Comparison of ENCODE assay signal across 18 cellular contexts in genomic region chr11:69533296-69534165, GRCh38. TPM values are rescaled to one million over a fixed set of nuclear protein-coding genes. Genes with fewer than 3 reads are reported as not detected.
DNase-seq lines count a peak whose midpoint lies in the region; ATAC-seq and TF ChIP-seq lines count a peak whose summit lies in the region.
"Had no signal": no experiment of that assay in that cellular context is flagged by ENCODE, and none has a peak within 500 bp of the region (broad histone marks: within the 10 kb centered on the region; RNA-seq: fewer than 3 reads in every experiment).

No MANE protein-coding gene starts in this region.

- H3K4me1 ChIP-seq in GM23338 (ENCODE audit: insufficient read depth) (no peaks in the 10 kb centered on the region), neuronal stem cell (ENCODE audit: control insufficient read depth in 2 of 2, insufficient read depth in 1 of 2, low read depth in 1 of 2, low read length in 2 of 2) (no peaks in the 10 kb centered on the region), upper lobe of right lung (no peaks in the 10 kb centered on the region), OCI-LY7 (ENCODE audit: insufficient read depth, low read length, poor library complexity, severe bottlenecking) (no peaks in the 10 kb centered on the region)

- H2AK5ac ChIP-seq in neuronal stem cell (ENCODE audit: low read depth, low read length): peak overlapping the region; percentile 20

- H4K8ac ChIP-seq in neuronal stem cell (ENCODE audit: low read depth, low read length): no peak overlapping the region

- no peak overlapping the region for H2BK12ac ChIP-seq in neuronal stem cell (ENCODE audit: low read length)

- H3K27me3 ChIP-seq in GM23338 (ENCODE audit: insufficient read depth) (no peaks in the 10 kb centered on the region), neuronal stem cell (ENCODE audit: control insufficient read depth in 3 of 3, insufficient read depth in 3 of 3, low read depth in 1 of 3, low read length in 3 of 3) (peaks cover 0 to 4% (median 0%) of the 10 kb centered on the region in 3 experiments), upper lobe of right lung (no peaks in the 10 kb centered on the region)

- no peaks in the 10 kb centered on the region for H4K20me1 ChIP-seq in GM23338 (replicated peaks; ENCODE audit: insufficient read depth)
- H4K20me1 ChIP-seq in OCI-LY7 (ENCODE audit: insufficient read depth, low read length): no peaks in the 10 kb centered on the region

- TF ChIP-seq CTCF in GM23338 (conservative IDR thresholded peaks at IDR 0.05; ENCODE audit: low read depth in 2 of 2) (no peak), chondrocyte (IDR thresholded peaks at IDR 0.05) (no peak), upper lobe of right lung (IDR thresholded peaks at IDR 0.05) (no peak), OCI-LY7 (conservative IDR thresholded peaks at IDR 0.05; ENCODE audit: low read length) (no peak)

- H3K4ac ChIP-seq in neuronal stem cell (ENCODE audit: low read length): no peak overlapping the region

- no peak overlapping the region for H3K23ac ChIP-seq in neuronal stem cell (ENCODE audit: low read depth, low read length, poor library complexity)

- DNase-seq in GM23338 (ENCODE audit: low spot score) (no peak), chondrocyte (ENCODE audit: low spot score) (peak; percentile 91), neuronal stem cell (ENCODE audit: low spot score) (no peak), upper lobe of right lung (peak; percentile 56), OCI-LY7 (ENCODE audit: low spot score) (no peak), NCI-H526 treated with DMSO at 0.1 percent for 48 hours (lab: John Stamatoyannopoulos, UW) (no peak)
- DNase-seq: ACHN; Calu3; CD4-positive, alpha-beta memory T cell; DMS53; KG1; NCI-H1436 treated with DMSO at 0.1 percent for 48 hours; NCI-H2029 treated with DMSO at 0.1 percent for 48 hours; Right ventricle myocardium superior had no signal

- no peak overlapping the region for H3K14ac ChIP-seq in neuronal stem cell (ENCODE audit: low read length)

- H3K4me3 Mint-ChIP-seq in GM23338: no peak overlapping the region
- H3K4me3 Mint-ChIP-seq in chondrocyte (ENCODE audit: unreplicated experiment): no peak overlapping the region
- H3K4me3 Mint-ChIP-seq: CD4-positive, alpha-beta memory T cell had no signal

- no peak overlapping the region for H3K27ac ChIP-seq in GM23338 (ENCODE audit: low read depth)
- H3K27ac ChIP-seq in neuronal stem cell (replicated peaks; ENCODE audit: low read length): no peak overlapping the region
- H3K27ac ChIP-seq in upper lobe of right lung: no peak overlapping the region
- H3K27ac ChIP-seq in OCI-LY7 (ENCODE audit: low read depth, low read length, poor library complexity, severe bottlenecking): no peak overlapping the region
- H3K27ac ChIP-seq: SK-N-MC had no signal

- no TSS peak for BruUV-seq in OCI-LY7 (replicated peaks; lab: Mats Ljungman, UMichigan)

- H2BK120ac ChIP-seq in neuronal stem cell (ENCODE audit: low read depth, low read length): no peak overlapping the region

- H3K36me3 ChIP-seq in GM23338 (ENCODE audit: insufficient read depth): no peaks in the 10 kb centered on the region
- H3K36me3 ChIP-seq in neuronal stem cell (replicated peaks in 1 of 2; ENCODE audit: control insufficient read depth in 2 of 2, insufficient read depth in 2 of 2, low read length in 2 of 2): no peaks in the 10 kb centered on the region
- H3K36me3 ChIP-seq in upper lobe of right lung: no peaks in the 10 kb centered on the region
- no peaks in the 10 kb centered on the region for H3K36me3 ChIP-seq in OCI-LY7 (ENCODE audit: insufficient read depth, low read length)

- POLR2A ChIA-PET in OCI-LY7 (lab: Charles Lee): no interaction called here

- H3K79me1 ChIP-seq in neuronal stem cell (ENCODE audit: low read depth, low read length): peaks cover 2% of the 10 kb centered on the region

- no peaks in the 10 kb centered on the region; the same call in 2 of the 3 replicates for H3K36me3 Mint-ChIP-seq in GM23338 (ENCODE audit: low read depth)
- H3K36me3 Mint-ChIP-seq in chondrocyte (ENCODE audit: low read depth): no peaks in the 10 kb centered on the region
- H3K36me3 Mint-ChIP-seq: CD4-positive, alpha-beta memory T cell had no signal

- peak overlapping the region; percentile 25 for H2BK15ac ChIP-seq in neuronal stem cell (ENCODE audit: low read length)

- peaks cover 6% of the 10 kb centered on the region for H3K4me1 Mint-ChIP-seq in GM23338
- no peaks in the 10 kb centered on the region for H3K4me1 Mint-ChIP-seq in chondrocyte (ENCODE audit: low read depth)

- H3K4me2 ChIP-seq in GM23338: no peak overlapping the region
- no peak overlapping the region for H3K4me2 ChIP-seq in neuronal stem cell (ENCODE audit: insufficient read depth, low read length, poor library complexity, severe bottlenecking)
- H3K4me2 ChIP-seq in OCI-LY7 (ENCODE audit: low read length): no peak overlapping the region

- no peaks in the 10 kb centered on the region for H3K9me3 ChIP-seq in neuronal stem cell (replicated peaks in 1 of 2; ENCODE audit: control insufficient read depth in 2 of 2, insufficient read depth in 1 of 2, low read depth in 1 of 2, low read length in 2 of 2)
- no peaks in the 10 kb centered on the region for H3K9me3 ChIP-seq in upper lobe of right lung
- no peaks in the 10 kb centered on the region for H3K9me3 ChIP-seq in OCI-LY7 (ENCODE audit: low read length)

- no peak overlapping the region for H3K9ac ChIP-seq in neuronal stem cell (ENCODE audit: low read depth, low read length, poor library complexity)

- CTCF ChIA-PET in OCI-LY7 (lab: Charles Lee; ENCODE audit: unreplicated experiment): no interaction called here

- H2BK5ac ChIP-seq in neuronal stem cell (ENCODE audit: low read length): no peak overlapping the region

- no peaks in the 10 kb centered on the region for H3F3A ChIP-seq in GM23338 (replicated peaks; ENCODE audit: low read depth)

- H2AFZ ChIP-seq in GM23338 (peak overlapping the region; percentile 43; the same call in 1 of the 2 replicates), neuronal stem cell (ENCODE audit: low read length) (no peak overlapping the region), OCI-LY7 (ENCODE audit: low read length) (no peak overlapping the region)

- WGBS in neuronal stem cell (ENCODE audit: extremely low coverage in 2 of 2, insufficient read length in 2 of 2, insufficient replicate concordance in 1 of 2), 2 donors: no CpG with 5 or more reads among the region's 23 CpGs

- intact Hi-C loops in upper lobe of right lung (cut with DNase I): no loop called here
- intact Hi-C loops in OCI-LY7 (cut with micrococcal nuclease; ENCODE audit: unreplicated experiment): no loop called here

- H3K9me3 Mint-ChIP-seq in GM23338 (no peaks in the 10 kb centered on the region; the same call in 2 of the 3 replicates), chondrocyte (ENCODE audit: low read depth) (no peaks in the 10 kb centered on the region)

- H4K91ac ChIP-seq in neuronal stem cell (ENCODE audit: low read depth, low read length, poor library complexity): no peak overlapping the region

- H3K9me2 ChIP-seq in GM23338 (ENCODE audit: insufficient read depth): no peaks in the 10 kb centered on the region
- H3K9me2 ChIP-seq in OCI-LY7 (ENCODE audit: insufficient read depth, low read length): no peaks in the 10 kb centered on the region

- ATAC-seq in GM23338 (peak; percentile 63), upper lobe of right lung (no peak), GM18870 (IDR thresholded peaks at IDR 0.05; ENCODE audit: unreplicated experiment) (no peak)

- H3K18ac ChIP-seq in neuronal stem cell (ENCODE audit: low read length): peak overlapping the region; percentile 65

- H3K79me2 ChIP-seq in GM23338 (replicated peaks; ENCODE audit: insufficient read depth) (no peaks in the 10 kb centered on the region), OCI-LY7 (ENCODE audit: insufficient read depth, low read depth, low read length) (no peaks in the 10 kb centered on the region)

- peaks cover 16% of the 10 kb centered on the region for H3K27me3 Mint-ChIP-seq in GM23338 (ENCODE audit: insufficient read depth, low read depth, poor library complexity)
- peaks cover 9% of the 10 kb centered on the region for H3K27me3 Mint-ChIP-seq in chondrocyte (ENCODE audit: low read depth)

- H3K27ac Mint-ChIP-seq in GM23338 (no peak overlapping the region), chondrocyte (ENCODE audit: unreplicated experiment) (no peak overlapping the region)
- H3K27ac Mint-ChIP-seq: CD4-positive, alpha-beta memory T cell had no signal

- no peak overlapping the region for H3K4me3 ChIP-seq in GM23338
- no peak overlapping the region for H3K4me3 ChIP-seq in neuronal stem cell (ENCODE audit: low read length in 2 of 2)
- H3K4me3 ChIP-seq in upper lobe of right lung: no peak overlapping the region
- no peak overlapping the region for H3K4me3 ChIP-seq in OCI-LY7 (ENCODE audit: low read depth, low read length, poor library complexity, severe bottlenecking)
- H3K4me3 ChIP-seq: SK-N-MC had no signal

TF ChIP-seq in GM23338, 12 proteins besides CTCF, POLR2A, EP300 and RAD21:
- no peak for TF ChIP-seq JUNB (IDR thresholded peaks at IDR 0.05; ENCODE audit: unreplicated experiment)
- no peak for TF ChIP-seq ETS1 (IDR thresholded peaks at IDR 0.05)
TF ChIP-seq in GM23338: peak in this region for 0.

RNA-seq across cellular contexts. Expression of gene LINC01488, which starts 52.1 kb away (rescaled TPM):
- not detected in 2 replicates for total RNA-seq in GM23338 (2014; rRNA removed; shearing (Covaris generic))
- not detected in 2 replicates for polyA plus RNA-seq in GM23338 (2016; fragmentation: Nextera tagmentation; extraction: Ambion mirVana)
- not detected in 3 replicates for total RNA-seq in chondrocyte
- polyA plus RNA-seq in neuronal stem cell (2013, experiment 1 of 2): 0.06 TPM
- 0.01 TPM for polyA plus RNA-seq in neuronal stem cell (2013, experiment 2 of 2)
- total RNA-seq in upper lobe of right lung: not detected
- not detected in 2 replicates for total RNA-seq in OCI-LY7 (2014; rRNA removed; shearing (Covaris generic))
- total RNA-seq in OCI-LY7 (2022): not detected in 2 replicates
- total RNA-seq: Calu3; CD4-positive, alpha-beta memory T cell; M059J; NCI-H460 had no signal
- polyA plus RNA-seq: CD4-positive, alpha-beta memory T cell had no signal

Comparison
In these comparisons a context has a peak if more than half of its experiments do, and no peak if none do; other contexts are left out.
1. DNase-seq: peak in chondrocyte (single experiment) and upper lobe of right lung (single experiment); none in GM23338 (single experiment), neuronal stem cell (single experiment), OCI-LY7 (single experiment) and NCI-H526 treated with DMSO at 0.1 percent for 48 hours (single experiment).